ENCODE assay signal across 34 cellular contexts in genomic region chr19:51320258-51320657, GRCh38. TPM values are rescaled to one million over a fixed set of nuclear protein-coding genes. Genes with fewer than 3 reads are reported as not detected.
A peak's percentile ranks its signal among the peaks of the same experiment; 100 is the strongest.
DNase-seq lines count a peak whose midpoint lies in the region; ATAC-seq and TF ChIP-seq lines count a peak whose summit lies in the region.
"Had no signal": no experiment of that assay in that cellular context is flagged by ENCODE, and none has a peak within 500 bp of the region (broad histone marks: within the 10 kb centered on the region; RNA-seq: fewer than 3 reads in every experiment).

No MANE protein-coding gene starts in this region.

- no peaks in the 10 kb centered on the region for H3K9me3 ChIP-seq in osteoblast (ENCODE audit: low read depth, low read length)
- H3K9me3 ChIP-seq: adrenal gland, breast epithelium, gastrocnemius medialis, Peyer's patch, right atrium auricular region, thoracic aorta had no signal

- peaks cover 13% of the 10 kb centered on the region for H3K27me3 Mint-ChIP-seq in endothelial cell (ENCODE audit: unreplicated experiment)
- peaks cover 26 to 56% of the 10 kb centered on the region in 2 donors for H3K27me3 Mint-ChIP-seq in effector memory CD8-positive, alpha-beta T cell

- H3K27ac ChIP-seq in osteoblast (ENCODE audit: low read depth, low read length), result no peak overlapping the region
- H3K27ac ChIP-seq: adrenal gland; BLaER1 treated with 17β-estradiol and CSF1 and Interleukin-3, amounts not matched to agents 10 nM and 100 nM; breast epithelium; gastrocnemius medialis; Peyer's patch; right atrium auricular region; thoracic aorta had no signal

- ATAC-seq in effector memory CD8-positive, alpha-beta T cell (replicated peaks), result no peak
- ATAC-seq: activated T-helper 17 cell treated with anti-CD3 and anti-CD28 coated beads, Interleukin-2, amount 50 U/mL, for 72 hours; gastrocnemius medialis; naive thymus-derived CD8-positive, alpha-beta T cell had no signal

- H3K27ac Mint-ChIP-seq in endothelial cell (ENCODE audit: unreplicated experiment), result no peak overlapping the region
- H3K27ac Mint-ChIP-seq in effector memory CD8-positive, alpha-beta T cell, result no peak overlapping the region
- H3K27ac Mint-ChIP-seq: activated naive CD4-positive, alpha-beta T cell treated with anti-CD3 and anti-CD28 coated beads, Interleukin-2, amount 10 ng/mL, durations not matched to agents 7 days and 5 days; activated T-helper 17 cell treated with anti-CD3 and anti-CD28 coated beads, Interleukin-2, amount 50 U/mL, for 72 hours; stimulated activated naive CD8-positive, alpha-beta T cell treated with anti-CD3 and anti-CD28 coated beads, Interleukin-15, Interleukin-2, amounts not matched to agents 100 ng/mL and 50 ng/mL, for 24 hours had no signal

- no peaks in the 10 kb centered on the region for H4K20me1 ChIP-seq in osteoblast (ENCODE audit: insufficient read depth, low read length)

- peak overlapping the region; percentile 48 for H3K4me3 Mint-ChIP-seq in endothelial cell (ENCODE audit: unreplicated experiment)
- H3K4me3 Mint-ChIP-seq in effector memory CD8-positive, alpha-beta T cell, result no peak overlapping the region
- H3K4me3 Mint-ChIP-seq: activated naive CD4-positive, alpha-beta T cell treated with anti-CD3 and anti-CD28 coated beads, Interleukin-2, amount 10 ng/mL, durations not matched to agents 7 days and 5 days; activated T-helper 17 cell treated with anti-CD3 and anti-CD28 coated beads, Interleukin-2, amount 50 U/mL, for 72 hours; stimulated activated naive CD8-positive, alpha-beta T cell treated with anti-CD3 and anti-CD28 coated beads, Interleukin-15, Interleukin-2, amounts not matched to agents 100 ng/mL and 50 ng/mL, for 24 hours had no signal

- H3K36me3 ChIP-seq in osteoblast (ENCODE audit: insufficient read depth, low read length), result no peaks in the 10 kb centered on the region
- H3K36me3 ChIP-seq: adrenal gland; BLaER1 treated with 17β-estradiol and CSF1 and Interleukin-3, amounts not matched to agents 10 nM and 100 nM; breast epithelium; gastrocnemius medialis; Peyer's patch; right atrium auricular region; thoracic aorta had no signal

- H3K4me3 ChIP-seq in osteoblast (ENCODE audit: insufficient read depth, low read length), result no peak overlapping the region
- H3K4me3 ChIP-seq: adrenal gland; BLaER1 treated with 17β-estradiol and CSF1 and Interleukin-3, amounts not matched to agents 10 nM and 100 nM; breast epithelium; gastrocnemius medialis; lung; Peyer's patch; right atrium auricular region; thoracic aorta had no signal

- H2AFZ ChIP-seq in osteoblast (ENCODE audit: low read length), result no peak overlapping the region

- no peak overlapping the region for H3K4me2 ChIP-seq in osteoblast (ENCODE audit: insufficient read depth, low read length)
- H3K4me2 ChIP-seq: BLaER1 treated with 17β-estradiol and CSF1 and Interleukin-3, amounts not matched to agents 10 nM and 100 nM had no signal

- no peak for TF ChIP-seq CTCF in endothelial cell (IDR thresholded peaks at IDR 0.05; ENCODE audit: unreplicated experiment)
- no peak for TF ChIP-seq CTCF in osteoblast (IDR thresholded peaks at IDR 0.05; ENCODE audit: extremely low read depth, low read depth, low read length)

- no peaks in the 10 kb centered on the region for H3K27me3 ChIP-seq in osteoblast (ENCODE audit: insufficient read depth, low read length)
- H3K27me3 ChIP-seq: adrenal gland; BLaER1 treated with 17β-estradiol and CSF1 and Interleukin-3, amounts not matched to agents 10 nM and 100 nM; Peyer's patch; right atrium auricular region had no signal

- no peak for TF ChIP-seq EP300 in Ishikawa (IDR thresholded peaks at IDR 0.05; ENCODE audit: borderline replicate concordance)

- H3K79me2 ChIP-seq in osteoblast (ENCODE audit: insufficient read depth, low read length), result no peaks in the 10 kb centered on the region

- no peaks in the 10 kb centered on the region for H3K4me1 Mint-ChIP-seq in endothelial cell (ENCODE audit: unreplicated experiment)
- H3K4me1 Mint-ChIP-seq in effector memory CD8-positive, alpha-beta T cell (ENCODE audit: low read depth in 2 of 2), result no peaks in the 10 kb centered on the region
- H3K4me1 Mint-ChIP-seq: activated T-helper 17 cell treated with anti-CD3 and anti-CD28 coated beads, Interleukin-2, amount 50 U/mL, for 72 hours had no signal

- no peaks in the 10 kb centered on the region for H3K4me1 ChIP-seq in osteoblast (ENCODE audit: insufficient read depth, low read length)
- H3K4me1 ChIP-seq: breast epithelium, gastrocnemius medialis, Peyer's patch, right atrium auricular region had no signal

- DNase-seq in DMS79 (lab: John Stamatoyannopoulos, UW) (peak; percentile 57), endothelial cell (ENCODE audit: low spot score) (no peak), osteoblast (ENCODE audit: insufficient read length, low spot score, missing footprints) (peak; percentile 79), AG20443 (ENCODE audit: low spot score) (no peak)
- no peak for DNase-seq in effector memory CD8-positive, alpha-beta T cell
- no peak for DNase-seq in activated CD4-positive, alpha-beta T cell treated with anti-CD3 and anti-CD28 coated beads for 4 hours
- DNase-seq: activated CD4-positive, alpha-beta T cell treated with anti-CD3 and anti-CD28 coated beads for 48 hours; activated naive CD4-positive, alpha-beta T cell treated with anti-CD3 and anti-CD28 coated beads, Interleukin-2, amount 10 ng/mL, durations not matched to agents 7 days and 5 days; DMS153; gastrocnemius medialis; KBM-7; kidney glomerular epithelial cell; naive thymus-derived CD8-positive, alpha-beta T cell; NCI-H1105 treated with DMSO at 0.1 percent for 48 hours; NCI-H2029; NCI-H345; Peyer's patch; SIG-M5; stimulated activated CD8-positive, alpha-beta memory T cell treated with anti-CD3 and anti-CD28 coated beads, Interleukin-4, amount 100 ng/mL, for 48 hours; SW 1271; T-helper 9 cell had no signal

- TF ChIP-seq RAD21 in Ishikawa (IDR thresholded peaks at IDR 0.05; ENCODE audit: low read depth), result no peak

- peaks cover 36% of the 10 kb centered on the region for H3K36me3 Mint-ChIP-seq in endothelial cell (ENCODE audit: low read depth, unreplicated experiment)
- no peaks in the 10 kb centered on the region for H3K36me3 Mint-ChIP-seq in effector memory CD8-positive, alpha-beta T cell (ENCODE audit: insufficient read depth)
- H3K36me3 Mint-ChIP-seq: activated naive CD4-positive, alpha-beta T cell treated with anti-CD3 and anti-CD28 coated beads, Interleukin-2, amount 10 ng/mL, durations not matched to agents 7 days and 5 days had no signal

- no peaks in the 10 kb centered on the region for H3K9me3 Mint-ChIP-seq in endothelial cell (ENCODE audit: unreplicated experiment)
- H3K9me3 Mint-ChIP-seq in effector memory CD8-positive, alpha-beta T cell, result no peaks in the 10 kb centered on the region
- H3K9me3 Mint-ChIP-seq: activated naive CD4-positive, alpha-beta T cell treated with anti-CD3 and anti-CD28 coated beads, Interleukin-2, amount 10 ng/mL, durations not matched to agents 7 days and 5 days; activated T-helper 17 cell treated with anti-CD3 and anti-CD28 coated beads, Interleukin-2, amount 50 U/mL, for 72 hours; stimulated activated naive CD8-positive, alpha-beta T cell treated with anti-CD3 and anti-CD28 coated beads, Interleukin-15, Interleukin-2, amounts not matched to agents 100 ng/mL and 50 ng/mL, for 24 hours had no signal

TF ChIP-seq in Ishikawa, 13 proteins besides CTCF, POLR2A, EP300 and RAD21:
- TF ChIP-seq NFIC (IDR thresholded peaks at IDR 0.05), result peak; percentile 46; the same call in 1 of the 2 replicates
- TF ChIP-seq CREB1 (IDR thresholded peaks at IDR 0.05; ENCODE audit: low read depth), result no peak
- peak; percentile 58; the same call in 1 of the 2 replicates for TF ChIP-seq EGR1 (IDR thresholded peaks at IDR 0.05)

RNA-seq across cellular contexts. Expression of gene IGLON5, which starts 8.8 kb away (rescaled TPM):
- 114 TPM for total RNA-seq in endothelial cell (ENCODE audit: unreplicated experiment)
- not detected in 2 replicates for total RNA-seq in osteoblast
- total RNA-seq: fibroblast of lung; gastrocnemius medialis; HT-29; MCF 10A; mononuclear cell; naive thymus-derived CD8-positive, alpha-beta T cell; Peyer's patch had no signal

RNA-seq across cellular contexts. Expression of gene VSIG10L, which starts 21.7 kb away (rescaled TPM):
- total RNA-seq in endothelial cell (ENCODE audit: unreplicated experiment) (5.9 TPM), osteoblast (0.72 and 0.88 TPM in 2 replicates)

RNA-seq across cellular contexts. Expression of gene ETFB, which starts 45.9 kb away (rescaled TPM):
- total RNA-seq in endothelial cell (ENCODE audit: unreplicated experiment), result 55.1 TPM
- 68.4 and 84.3 TPM in 2 replicates for total RNA-seq in osteoblast

RNA-seq across cellular contexts. Expression of gene CLDND2, which starts 48.5 kb away (rescaled TPM):
- total RNA-seq in endothelial cell (ENCODE audit: unreplicated experiment) (not detected), osteoblast (not detected in 2 replicates)
- total RNA-seq: breast epithelium, fibroblast of lung, gastrocnemius medialis, Peyer's patch, right atrium auricular region, thoracic aorta had no signal

RNA-seq across cellular contexts. Expression of gene NKG7, which starts 52.2 kb away (rescaled TPM):
- total RNA-seq in endothelial cell (ENCODE audit: unreplicated experiment) (not detected), osteoblast (not detected in 2 replicates)
- total RNA-seq: fibroblast of lung, HT-29, MCF 10A had no signal

Comparison
In these comparisons a context has a peak if more than half of its experiments do, and no peak if none do; other contexts are left out.
1. DNase-seq: peak in DMS79 (single experiment) and osteoblast (single experiment); none in endothelial cell (single experiment), AG20443 (single experiment), effector memory CD8-positive, alpha-beta T cell (0 of 3) and activated CD4-positive, alpha-beta T cell treated with anti-CD3 and anti-CD28 coated beads for 4 hours (0 of 2).
2. RNA of gene IGLON5, which starts 8.8 kb away (total RNA-seq): 114 TPM in endothelial cell (single experiment); not detected in osteoblast; every median in the first group is over 100 times any median in the second.